In genomic region chr1:230160957-230161771, GRCh38 we compare ENCODE assay signal across 19 cellular contexts.
DNase-seq lines count a peak whose midpoint lies in the region; ATAC-seq, FAIRE-seq and TF ChIP-seq lines count a peak whose summit lies in the region.
"Had no signal": no experiment of that assay in that cellular context is flagged by ENCODE, and none has a peak within 500 bp of the region (broad histone marks: within the 10 kb centered on the region; RNA-seq: fewer than 3 reads in every experiment).

No MANE protein-coding gene starts in this region.

- TF ChIP-seq CTCF in bronchial epithelial cell (IDR thresholded peaks at IDR 0.05; ENCODE audit: insufficient read depth, low read length, severe bottlenecking) (no peak), left lung (IDR thresholded peaks at IDR 0.05) (no peak)

- peaks cover 8 to 38% of the 10 kb centered on the region in 2 donors for H3K4me1 ChIP-seq in left lung

- no peaks in the 10 kb centered on the region for H3K9me3 ChIP-seq in left lung

- no peaks in the 10 kb centered on the region for H3K9me3 Mint-ChIP-seq in activated T-cell treated with anti-CD3 and anti-CD28 coated beads, Interleukin-2, amount 50 U/mL, for 24 hours
- peaks cover 0 to 4% of the 10 kb centered on the region in 2 donors for H3K9me3 Mint-ChIP-seq in stimulated activated naive B cell treated with anti-CD40 and anti-IgM and Interleukin-4, amounts not matched to agents 10 μg/mL and 1 μg/mL and 100 μg/mL, for 72 hours
- H3K9me3 Mint-ChIP-seq: effector memory CD8-positive, alpha-beta T cell; stimulated activated effector memory CD8-positive, alpha-beta T cell treated with anti-CD3 and anti-CD28 coated beads, Interleukin-12 subunit alpha, Interleukin-12 subunit beta, amount 100 ng/mL, for 72 hours had no signal

- H3K27me3 Mint-ChIP-seq in activated T-cell treated with anti-CD3 and anti-CD28 coated beads, Interleukin-2, amount 50 U/mL, for 24 hours = no peaks in the 10 kb centered on the region
- no peaks in the 10 kb centered on the region for H3K27me3 Mint-ChIP-seq in stimulated activated naive B cell treated with anti-CD40 and anti-IgM and Interleukin-4, amounts not matched to agents 10 μg/mL and 1 μg/mL and 100 μg/mL, for 72 hours
- H3K27me3 Mint-ChIP-seq: activated naive CD8-positive, alpha-beta T cell; effector memory CD8-positive, alpha-beta T cell had no signal

- H3K27me3 ChIP-seq in bronchial epithelial cell (ENCODE audit: control insufficient read depth, insufficient read depth, low read length) = no peaks in the 10 kb centered on the region
- no peaks in the 10 kb centered on the region for H3K27me3 ChIP-seq in left lung
- H3K27me3 ChIP-seq: cardiac muscle cell had no signal

- no peak overlapping the region for H3K4me3 Mint-ChIP-seq in activated T-cell treated with anti-CD3 and anti-CD28 coated beads, Interleukin-2, amount 50 U/mL, for 24 hours
- no peak overlapping the region for H3K4me3 Mint-ChIP-seq in stimulated activated naive B cell treated with anti-CD40 and anti-IgM and Interleukin-4, amounts not matched to agents 10 μg/mL and 1 μg/mL and 100 μg/mL, for 72 hours
- H3K4me3 Mint-ChIP-seq: activated naive CD8-positive, alpha-beta T cell; effector memory CD8-positive, alpha-beta T cell; stimulated activated effector memory CD8-positive, alpha-beta T cell treated with anti-CD3 and anti-CD28 coated beads, Interleukin-12 subunit alpha, Interleukin-12 subunit beta, amount 100 ng/mL, for 72 hours had no signal

- H3K27ac Mint-ChIP-seq in activated T-cell treated with anti-CD3 and anti-CD28 coated beads, Interleukin-2, amount 50 U/mL, for 24 hours = peak overlapping the region; percentile 59
- H3K27ac Mint-ChIP-seq in stimulated activated naive B cell treated with anti-CD40 and anti-IgM and Interleukin-4, amounts not matched to agents 10 μg/mL and 1 μg/mL and 100 μg/mL, for 72 hours = peak overlapping the region; percentile 71
- H3K27ac Mint-ChIP-seq: activated naive CD8-positive, alpha-beta T cell; stimulated activated effector memory CD8-positive, alpha-beta T cell treated with anti-CD3 and anti-CD28 coated beads, Interleukin-12 subunit alpha, Interleukin-12 subunit beta, amount 100 ng/mL, for 72 hours had no signal

- no peak overlapping the region for H3K4me3 ChIP-seq in bronchial epithelial cell (ENCODE audit: low read depth, low read length)
- no peak overlapping the region for H3K4me3 ChIP-seq in left lung
- H3K4me3 ChIP-seq: cardiac muscle cell had no signal

- intact Hi-C loops in left lung (cut with DNase I) = no loop called here

- no peak for FAIRE-seq in bronchial epithelial cell (lab: Jason Lieb, UNC)
- FAIRE-seq: keratinocyte had no signal

- ATAC-seq in left lung (peak; percentile 37), HG03095 (IDR thresholded peaks at IDR 0.05; ENCODE audit: unreplicated experiment) (no peak)
- no peak for ATAC-seq in stimulated activated naive B cell treated with anti-CD40 and anti-IgM and Interleukin-4, amounts not matched to agents 10 μg/mL and 1 μg/mL and 100 μg/mL, for 72 hours (replicated peaks)
- ATAC-seq: effector memory CD8-positive, alpha-beta T cell; stimulated activated effector memory CD8-positive, alpha-beta T cell treated with anti-CD3 and anti-CD28 coated beads, Interleukin-12 subunit alpha, Interleukin-12 subunit beta, amount 100 ng/mL, for 72 hours had no signal

- DNase-seq in activated T-cell treated with anti-CD3 and anti-CD28 coated beads, Interleukin-2, amount 50 U/mL, for 24 hours = no peak
- no peak for DNase-seq in activated T-cell treated with anti-CD3 and anti-CD28 coated beads, Interleukin-2, amount 50 U/mL, for 48 hours
- DNase-seq in bronchial epithelial cell (ENCODE audit: low read depth) = peak; percentile 80
- peak in 1 of 2 donors; percentile 63 for DNase-seq in left lung
- DNase-seq in stimulated activated naive B cell treated with anti-CD40 and anti-IgM and Interleukin-4, amounts not matched to agents 10 μg/mL and 1 μg/mL and 100 μg/mL, for 72 hours = no peak
- DNase-seq in stimulated activated CD4-positive, alpha-beta T cell treated with anti-CD3 and anti-CD28 coated beads, Interleukin-2, amount 100 ng/mL, for 48 hours = no peak
- no peak for DNase-seq in GF-D8 (lab: John Stamatoyannopoulos, UW)
- DNase-seq: activated CD8-positive, alpha-beta memory T cell treated with anti-CD3 and anti-CD28 coated beads, Interleukin-2, amount 50 U/mL, for 48 hours; COR-L47; effector memory CD8-positive, alpha-beta T cell; GOT3; NCI-H1694; NCI-H510A; stimulated activated CD4-positive, alpha-beta T cell treated with anti-CD3 and anti-CD28 coated beads, Interleukin-4, amount 100 ng/mL, for 4 hours had no signal

- peaks cover 64% of the 10 kb centered on the region for H3K4me1 Mint-ChIP-seq in activated T-cell treated with anti-CD3 and anti-CD28 coated beads, Interleukin-2, amount 50 U/mL, for 24 hours (ENCODE audit: low read depth)
- peaks cover 53 to 84% of the 10 kb centered on the region in 2 donors for H3K4me1 Mint-ChIP-seq in stimulated activated naive B cell treated with anti-CD40 and anti-IgM and Interleukin-4, amounts not matched to agents 10 μg/mL and 1 μg/mL and 100 μg/mL, for 72 hours

- peak overlapping the region in 1 of 2 donors; percentile 54 for H3K27ac ChIP-seq in left lung
- H3K27ac ChIP-seq: cardiac muscle cell had no signal

- no peaks in the 10 kb centered on the region for H3K36me3 ChIP-seq in bronchial epithelial cell (ENCODE audit: control insufficient read depth, insufficient read depth, low read length)
- H3K36me3 ChIP-seq in left lung = no peaks in the 10 kb centered on the region
- H3K36me3 ChIP-seq: cardiac muscle cell had no signal

- peaks cover 22% of the 10 kb centered on the region for H3K36me3 Mint-ChIP-seq in activated T-cell treated with anti-CD3 and anti-CD28 coated beads, Interleukin-2, amount 50 U/mL, for 24 hours (ENCODE audit: low read depth)
- peaks cover 11 to 27% of the 10 kb centered on the region in 2 donors for H3K36me3 Mint-ChIP-seq in stimulated activated naive B cell treated with anti-CD40 and anti-IgM and Interleukin-4, amounts not matched to agents 10 μg/mL and 1 μg/mL and 100 μg/mL, for 72 hours
- H3K36me3 Mint-ChIP-seq: activated naive CD8-positive, alpha-beta T cell; stimulated activated effector memory CD8-positive, alpha-beta T cell treated with anti-CD3 and anti-CD28 coated beads, Interleukin-12 subunit alpha, Interleukin-12 subunit beta, amount 100 ng/mL, for 72 hours had no signal
